8 cellular contexts compared by ENCODE assay signal in genomic region chr15:68818088-68818670, GRCh38. TPM values are rescaled to one million over a fixed set of nuclear protein-coding genes. Genes with fewer than 3 reads are reported as not detected.
DNase-seq lines count a peak whose midpoint lies in the region; ATAC-seq, FAIRE-seq and TF ChIP-seq lines count a peak whose summit lies in the region.

No MANE protein-coding gene starts in this region.

- TF ChIP-seq POLR2A in upper lobe of left lung (IDR thresholded peaks at IDR 0.05), result no peak

- H3K9ac ChIP-seq in SK-N-MC (ENCODE audit: insufficient read length), result peak overlapping the region; percentile 98

- 0% methylated on average over 42 to 59 of the region's 59 CpGs for WGBS in pancreas, 2 donors
- WGBS in upper lobe of left lung, 2 donors, result 0 to 1% methylated on average over 22 to 44 of the region's 59 CpGs

- no peak for TF ChIP-seq EP300 in upper lobe of left lung (IDR thresholded peaks at IDR 0.05)

- H3K27me3 ChIP-seq in pancreas, result no peaks in the 10 kb centered on the region
- no peaks in the 10 kb centered on the region for H3K27me3 ChIP-seq in upper lobe of left lung

- H3K36me3 ChIP-seq in SK-N-MC (ENCODE audit: insufficient read depth, low read length) (peaks cover 17% of the 10 kb centered on the region), pancreas (no peaks in the 10 kb centered on the region), upper lobe of left lung (no peaks in the 10 kb centered on the region)

- H3K9me3 ChIP-seq in SK-N-MC (ENCODE audit: low read depth, low read length) (no peaks in the 10 kb centered on the region), pancreas (no peaks in the 10 kb centered on the region), upper lobe of left lung (no peaks in the 10 kb centered on the region)

- peak overlapping the region; percentile 79 for H3K27ac Mint-ChIP-seq in activated naive CD8-positive, alpha-beta T cell

- ATAC-seq in pancreas, result peak; percentile 25 to 62 (median 50)
- ATAC-seq in upper lobe of left lung (ENCODE audit: low FRiP score in 2 of 2), result peak in 1 of 2 donors; percentile 70
- ATAC-seq in GM21526 (IDR thresholded peaks at IDR 0.05; ENCODE audit: low FRiP score, unreplicated experiment), result no peak

- no peak for TF ChIP-seq CTCF in pancreas (IDR thresholded peaks at IDR 0.05)
- peak in 1 of 6 experiments; percentile 23 for TF ChIP-seq CTCF in upper lobe of left lung (IDR thresholded peaks at IDR 0.05)

- H3K4me3 Mint-ChIP-seq in activated naive CD8-positive, alpha-beta T cell, result peak overlapping the region; percentile 79

- peak overlapping the region; percentile 98 for H3K27ac ChIP-seq in SK-N-MC
- peak overlapping the region; percentile 98 to 100 (median 99) for H3K27ac ChIP-seq in pancreas
- H3K27ac ChIP-seq in upper lobe of left lung, result peak overlapping the region; percentile 98 to 100 (median 100)

- peaks cover 20 to 25% (median 24%) of the 10 kb centered on the region in 3 donors for H3K4me1 ChIP-seq in pancreas
- peaks cover 28 to 53% (median 35%) of the 10 kb centered on the region in 4 donors for H3K4me1 ChIP-seq in upper lobe of left lung

- H3K36me3 Mint-ChIP-seq in activated naive CD8-positive, alpha-beta T cell, result peaks cover 6% of the 10 kb centered on the region

- peak; percentile 31 for DNase-seq in ELF-1 (ENCODE audit: low read depth, low spot score)
- DNase-seq in KBM-7, result peak; percentile 88
- no peak for DNase-seq in SK-N-MC (ENCODE audit: low read depth, low spot score)
- peak in 41 of 42 donors; percentile 32 to 86 (median 68) for DNase-seq in head of caudate nucleus
- DNase-seq in pancreas, result peak; percentile 70 to 85 (median 78)
- peak; percentile 66 to 95 for DNase-seq in upper lobe of left lung

- H3K9me3 Mint-ChIP-seq in activated naive CD8-positive, alpha-beta T cell (ENCODE audit: low read depth), result no peaks in the 10 kb centered on the region

- no peaks in the 10 kb centered on the region for H3K27me3 Mint-ChIP-seq in activated naive CD8-positive, alpha-beta T cell

- peaks cover 54% of the 10 kb centered on the region for H3K4me1 Mint-ChIP-seq in activated naive CD8-positive, alpha-beta T cell (ENCODE audit: low read depth)

- in situ Hi-C loops in KBM-7 (cut with MboI; ENCODE audit: low pct_unique_long_range_greater_than_20kb, low sequenced_read_pairs), result no loop called here

- peak overlapping the region; percentile 99 for H3K4me3 ChIP-seq in SK-N-MC
- H3K4me3 ChIP-seq in pancreas, result peak overlapping the region; percentile 71 to 90 (median 86)
- H3K4me3 ChIP-seq in upper lobe of left lung, result peak overlapping the region; percentile 76 to 96 (median 93)

- FAIRE-seq in pancreas (lab: Jason Lieb, UNC), result no peak

- intact Hi-C loops in head of caudate nucleus (cut with DNase I) (no loop called here), pancreas (cut with DNase I) (no loop called here)

RNA-seq across cellular contexts. Expression of gene ANP32A, which starts 2.5 kb away (rescaled TPM):
- 10 to 100 TPM; 26.9 to 64.3 (median 41.4) TPM for total RNA-seq in pancreas
- 10 to 100 TPM; 26.0 to 42.3 TPM for polyA plus RNA-seq in pancreas
- total RNA-seq in upper lobe of left lung, result 100 to 1,000 TPM in 2 of 6 donors, 10 to 100 TPM in 4; 62.9 to 110 (median 81.5) TPM
